1 cellular context compared by ENCODE assay signal in the genomic region with DNA sequence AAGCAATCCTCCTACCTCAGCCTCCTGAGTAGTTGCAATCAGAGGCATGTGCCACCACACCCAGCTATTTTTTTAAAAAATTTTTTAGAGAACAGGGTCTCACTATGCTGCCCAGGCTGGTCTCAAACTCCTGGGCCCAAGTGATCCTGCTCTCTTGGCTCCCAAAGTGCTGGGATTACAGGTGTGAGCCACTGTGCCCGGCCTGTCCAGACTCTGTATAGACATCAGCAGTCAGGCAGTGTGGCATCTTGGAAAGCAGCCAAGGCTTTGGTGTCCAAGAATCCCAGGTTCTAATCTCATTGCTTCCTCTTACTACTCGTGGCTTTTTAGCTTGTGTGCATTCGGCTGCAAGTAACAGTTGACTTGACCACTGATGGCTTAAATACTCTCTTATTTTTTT.
TF ChIP-seq lines count a peak whose summit lies in the region.

No MANE protein-coding gene starts in this region.

TF ChIP-seq in K562, 482 proteins besides CTCF, POLR2A, EP300 and RAD21 (continued from another document):
- no peak for TF ChIP-seq ZBTB49 (CRISPR knock-in tag; IDR thresholded peaks at IDR 0.05; ENCODE audit: borderline replicate concordance)
- no peak for TF ChIP-seq ZNF175 (CRISPR knock-in tag; IDR thresholded peaks at IDR 0.05; ENCODE audit: low read depth)
- no peak for TF ChIP-seq ARID4B (CRISPR knock-in tag; IDR thresholded peaks at IDR 0.05)
